ENCODE assay signal across 15 cellular contexts in the genomic region with DNA sequence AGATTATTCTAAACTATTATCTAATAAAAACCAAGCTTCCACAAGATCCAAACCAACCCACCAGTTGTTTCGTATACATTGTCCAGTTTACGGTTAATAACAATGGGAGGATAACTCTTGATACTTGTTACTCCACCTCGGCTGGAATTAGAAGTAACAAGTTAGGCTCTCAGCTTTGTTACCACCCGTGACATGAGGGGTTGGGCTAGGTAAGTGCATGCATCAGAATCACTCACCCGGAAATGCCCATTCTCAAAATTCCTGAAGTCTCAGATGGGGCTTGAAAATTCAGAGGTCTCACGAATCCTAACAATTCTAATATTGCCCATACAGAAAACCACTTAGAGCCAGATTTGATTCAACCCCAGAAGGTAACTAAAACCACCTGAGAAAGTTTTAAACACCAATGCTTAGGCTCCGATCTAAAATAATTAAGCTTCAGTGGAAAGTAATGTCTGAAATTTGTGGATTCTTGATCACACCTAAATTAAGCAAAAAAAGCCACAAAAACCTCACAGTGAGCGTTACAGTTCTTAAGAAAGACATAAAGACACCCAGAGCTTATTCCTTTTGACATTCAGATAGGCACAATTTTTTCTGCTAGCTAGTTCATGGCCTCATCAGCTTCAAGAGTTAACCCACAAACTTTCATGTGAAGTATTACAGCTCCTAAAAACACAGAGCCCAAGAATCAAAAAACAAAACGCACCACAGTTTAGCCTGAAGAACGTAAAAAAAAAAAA. TPM values are rescaled to one million over a fixed set of nuclear protein-coding genes. Genes with fewer than 3 reads are reported as not detected.
A peak's percentile ranks its signal among the peaks of the same experiment; 100 is the strongest.
DNase-seq lines count a peak whose midpoint lies in the region; FAIRE-seq and TF ChIP-seq lines count a peak whose summit lies in the region.
"Had no signal": no experiment of that assay in that cellular context is flagged by ENCODE, and none has a peak within 500 bp of the region (broad histone marks: within the 10 kb centered on the region; RNA-seq: fewer than 3 reads in every experiment).

No MANE protein-coding gene starts in this region.

- H3K36me3 Mint-ChIP-seq in Caco-2 (ENCODE audit: insufficient read depth, unreplicated experiment): peaks cover 6% of the 10 kb centered on the region
- H3K36me3 Mint-ChIP-seq in T-helper 2 cell treated with Interferon-gamma antibody and Interleukin-4, amounts not matched to agents 5 μg/mL and 100 μg/mL, for 36 hours (ENCODE audit: low read depth): peaks cover 5% of the 10 kb centered on the region

- no peak overlapping the region for H2AFZ ChIP-seq in H1 (ENCODE audit: low read length)

- intact Hi-C loops in Caco-2 (cut with micrococcal nuclease; ENCODE audit: unreplicated experiment): no loop called here
- intact Hi-C loops in posterior cingulate gyrus (cut with DNase I): no loop called here

- no peak for TF ChIP-seq EP300 in H1 (IDR thresholded peaks at IDR 0.05; ENCODE audit: borderline replicate concordance in 1 of 2, low read depth in 2 of 2, low read length in 2 of 2)

- H3K23me2 ChIP-seq in H1 (ENCODE audit: low read depth, low read length): no peaks in the 10 kb centered on the region

- 76% methylated on average over 10 of the region's 10 CpGs; no CpG with 5 or more reads in 1 of the 2 experiments for WGBS in H1 (ENCODE audit: extremely low coverage in 1 of 2, insufficient coverage in 1 of 2, insufficient read length in 1 of 2, insufficient replicate concordance in 2 of 2, low coverage in 1 of 2, low lambda C conversion rate in 2 of 2, missing lambda C conversion rate in 1 of 2), 2 experiments

- no peak for TF ChIP-seq CTCF in Caco-2 (IDR thresholded peaks at IDR 0.05; ENCODE audit: insufficient read depth in 1 of 2, low read depth in 1 of 2, low read length in 1 of 2, severe bottlenecking in 1 of 2, unreplicated experiment in 1 of 2)
- TF ChIP-seq CTCF in H1 (IDR thresholded peaks at IDR 0.05; ENCODE audit: control extremely low read depth in 1 of 3, insufficient read depth in 1 of 3, low read depth in 1 of 3, low read length in 3 of 3): no peak
- no peak for TF ChIP-seq CTCF in BE2C (IDR thresholded peaks at IDR 0.05; ENCODE audit: low read depth, low read length)

- no peak overlapping the region for H2BK20ac ChIP-seq in H1 (ENCODE audit: low read length)

- no peak overlapping the region for H3K9ac ChIP-seq in BLaER1 treated with 17β-estradiol and CSF1 and Interleukin-3, amounts not matched to agents 10 nM and 100 nM
- no peak overlapping the region for H3K9ac ChIP-seq in H1 (replicated peaks in 1 of 4; ENCODE audit: extremely low read depth in 1 of 4, low read depth in 3 of 4, low read length in 3 of 4)

- H3K79me1 ChIP-seq in H1 (ENCODE audit: low read depth, low read length): no peaks in the 10 kb centered on the region

- peak overlapping the region in 8 of 11 experiments; percentile 22 to 70 (median 57); a peak in 15 of 22 replicates for H3K4me2 ChIP-seq in BLaER1 treated with 17β-estradiol and CSF1 and Interleukin-3, amounts not matched to agents 10 nM and 100 nM
- no peak overlapping the region for H3K4me2 ChIP-seq in H1 (ENCODE audit: insufficient read depth in 1 of 2, low read depth in 2 of 2, low read length in 2 of 2)

- peaks cover 0 to 16% (median 0%) of the 10 kb centered on the region in 11 experiments; a peak in 4 of 22 replicates for H3K36me3 ChIP-seq in BLaER1 treated with 17β-estradiol and CSF1 and Interleukin-3, amounts not matched to agents 10 nM and 100 nM
- no peaks in the 10 kb centered on the region for H3K36me3 ChIP-seq in Caco-2 (ENCODE audit: control insufficient read depth, insufficient read depth, low read length)
- peaks cover 0 to 3% (median 0%) of the 10 kb centered on the region in 4 experiments; a peak in 1 of 8 replicates for H3K36me3 ChIP-seq in H1 (ENCODE audit: control insufficient read depth in 2 of 4, insufficient read depth in 4 of 4, low read length in 3 of 4)
- no peaks in the 10 kb centered on the region for H3K36me3 ChIP-seq in BE2C
- H3K36me3 ChIP-seq: tibial nerve had no signal

- H3K23ac ChIP-seq in H1 (ENCODE audit: insufficient read length): no peak overlapping the region

- peaks cover 14% of the 10 kb centered on the region for H3K4me1 Mint-ChIP-seq in Caco-2 (ENCODE audit: low read depth, unreplicated experiment)
- peaks cover 28% of the 10 kb centered on the region for H3K4me1 Mint-ChIP-seq in T-helper 2 cell treated with Interferon-gamma antibody and Interleukin-4, amounts not matched to agents 5 μg/mL and 100 μg/mL, for 36 hours (ENCODE audit: low read depth)

- BruUV-seq in Caco-2 (replicated peaks; lab: Mats Ljungman, UMichigan): TSS peak; percentile 79

- H2BK120ac ChIP-seq in H1 (replicated peaks; ENCODE audit: low read depth, low read length): peak overlapping the region; percentile 61

- TF ChIP-seq POLR2A in H1 (IDR thresholded peaks at IDR 0.05; ENCODE audit: control extremely low read depth in 1 of 2, low read depth in 2 of 2, low read length in 2 of 2): no peak

- CTCF ChIA-PET in Caco-2 (lab: Charles Lee): interaction anchor here (0.7 kb wide), 1 partner anchor 77 kb away, joined by 3 read pairs; no protein-coding TSS in a partner anchor
- CTCF ChIA-PET in H1 (lab: Charles Lee; ENCODE audit: partially characterized antibody): interaction anchor here (0.8 to 5.7 kb wide), 12 partner anchors 10 to 119 kb away, joined by 3 to 29 read pairs (median 9); partner anchors contain the start of gene MYLK4

- no peaks in the 10 kb centered on the region for H3K79me2 ChIP-seq in H1 (ENCODE audit: control insufficient read depth in 1 of 2, insufficient read depth in 2 of 2, low read length in 2 of 2)

- no peak overlapping the region for H3K56ac ChIP-seq in H1 (replicated peaks; ENCODE audit: insufficient read length, low read depth, low read length)

- H2BK15ac ChIP-seq in H1 (ENCODE audit: low read length): no peak overlapping the region

- H3K4me3 Mint-ChIP-seq in Caco-2 (ENCODE audit: unreplicated experiment): no peak overlapping the region
- no peak overlapping the region for H3K4me3 Mint-ChIP-seq in T-helper 2 cell treated with Interferon-gamma antibody and Interleukin-4, amounts not matched to agents 5 μg/mL and 100 μg/mL, for 36 hours

- no peaks in the 10 kb centered on the region for H3K27me3 ChIP-seq in BLaER1 treated with 17β-estradiol and CSF1 and Interleukin-3, amounts not matched to agents 10 nM and 100 nM
- H3K27me3 ChIP-seq in Caco-2 (replicated peaks; ENCODE audit: control insufficient read depth, insufficient read depth, low read length) (no peaks in the 10 kb centered on the region), H1 (replicated peaks in 1 of 4; ENCODE audit: control insufficient read depth in 3 of 4, extremely low read depth in 1 of 4, insufficient read depth in 3 of 4, low read length in 3 of 4) (no peaks in the 10 kb centered on the region), BE2C (no peaks in the 10 kb centered on the region)
- H3K27me3 ChIP-seq: foreskin keratinocyte, tibial nerve had no signal

- no peak overlapping the region for H3K27ac Mint-ChIP-seq in Caco-2 (ENCODE audit: unreplicated experiment)
- H3K27ac Mint-ChIP-seq in T-helper 2 cell treated with Interferon-gamma antibody and Interleukin-4, amounts not matched to agents 5 μg/mL and 100 μg/mL, for 36 hours: peak overlapping the region; percentile 47

- H4K8ac ChIP-seq in H1 (ENCODE audit: extremely low read depth, insufficient read depth, low read length): no peak overlapping the region

- POLR2A ChIA-PET in Caco-2 (lab: Charles Lee) (interaction anchor here (0.6 kb wide), 1 partner anchor 13 kb away, joined by 3 read pairs; no protein-coding TSS in a partner anchor), H1 (lab: Charles Lee; ENCODE audit: partially characterized antibody) (interaction anchor here (0.6 to 4.7 kb wide), 14 partner anchors 10 to 148 kb away, joined by 3 to 19 read pairs (median 3); partner anchors contain the start of gene SERPINB1)

- H3K9me3 ChIP-seq in BLaER1 treated with 17β-estradiol and CSF1 and Interleukin-3, amounts not matched to agents 10 nM and 100 nM (replicated peaks in 1 of 11): peaks cover 9 to 45% (median 22%) of the 10 kb centered on the region in 11 experiments; a peak in 21 of 22 replicates
- no peaks in the 10 kb centered on the region for H3K9me3 ChIP-seq in Caco-2
- no peaks in the 10 kb centered on the region for H3K9me3 ChIP-seq in H1 (ENCODE audit: insufficient read depth in 2 of 2, low read depth in 1 of 2, low read length in 1 of 2)
- no peaks in the 10 kb centered on the region; the same call in 1 of the 2 replicates for H3K9me3 ChIP-seq in BE2C
- H3K9me3 ChIP-seq: mucosa of descending colon, tibial nerve had no signal

- no peak for FAIRE-seq in H1 (lab: Jason Lieb, UNC)

- no peak overlapping the region for H4K91ac ChIP-seq in H1 (replicated peaks; ENCODE audit: insufficient read length, low read length)

- no peak overlapping the region for H3K18ac ChIP-seq in H1 (ENCODE audit: extremely low read depth, low read length)

- peaks cover 12 to 39% (median 21%) of the 10 kb centered on the region in 10 experiments for H3K4me1 ChIP-seq in BLaER1 treated with 17β-estradiol and CSF1 and Interleukin-3, amounts not matched to agents 10 nM and 100 nM
- H3K4me1 ChIP-seq in Caco-2 (peaks cover 25% of the 10 kb centered on the region), H1 (replicated peaks in 1 of 4; ENCODE audit: control insufficient read depth in 3 of 4, insufficient read depth in 4 of 4, low read length in 3 of 4) (peaks cover 8 to 21% (median 15%) of the 10 kb centered on the region in 4 experiments), BE2C (no peaks in the 10 kb centered on the region)

- H4K20me1 ChIP-seq in BLaER1 treated with 17β-estradiol and CSF1 and Interleukin-3, amounts not matched to agents 10 nM and 100 nM: no peaks in the 10 kb centered on the region
- H4K20me1 ChIP-seq in H1 (replicated peaks in 1 of 2; ENCODE audit: control insufficient read depth in 1 of 2, insufficient read depth in 2 of 2, low read length in 2 of 2): no peaks in the 10 kb centered on the region

- no peak overlapping the region for H3K4me3 ChIP-seq in BLaER1 treated with 17β-estradiol and CSF1 and Interleukin-3, amounts not matched to agents 10 nM and 100 nM
- H3K4me3 ChIP-seq in Caco-2 (ENCODE audit: low read depth, low read length) (no peak overlapping the region), H1 (ENCODE audit: extremely low read depth in 1 of 4, insufficient read depth in 2 of 4, low read depth in 3 of 4, low read length in 4 of 4) (no peak overlapping the region), BE2C (ENCODE audit: low read depth, low read length) (no peak overlapping the region)
- H3K4me3 ChIP-seq: mucosa of descending colon, tibial nerve had no signal

- no peak overlapping the region for H2BK5ac ChIP-seq in H1 (ENCODE audit: low read depth, low read length)

- no peak overlapping the region for H2BK12ac ChIP-seq in H1 (ENCODE audit: low read depth, low read length)

- DNase-seq in Caco-2 (no peak), H1 (ENCODE audit: low read depth in 1 of 2, low spot score in 2 of 2) (no peak), posterior cingulate gyrus (no peak), BE2C (no peak), DMS 273 (lab: John Stamatoyannopoulos, UW; ENCODE audit: unreplicated experiment) (no peak), caudate nucleus (lab: John Stamatoyannopoulos, UW) (no peak)
- DNase-seq in T-helper 2 cell treated with Interferon-gamma antibody and Interleukin-4, amounts not matched to agents 5 μg/mL and 100 μg/mL, for 36 hours (ENCODE audit: low spot score): no peak
- DNase-seq: foreskin keratinocyte; mucosa of descending colon; NCI-H1417; NCI-H82; stimulated activated CD4-positive, alpha-beta T cell treated with anti-CD3 and anti-CD28 coated beads, Interleukin-4, amount 100 ng/mL, for 1 hour had no signal

- H2AK5ac ChIP-seq in H1 (ENCODE audit: low read depth, low read length): no peak overlapping the region

- no peaks in the 10 kb centered on the region for H3K27me3 Mint-ChIP-seq in Caco-2 (ENCODE audit: insufficient read depth, unreplicated experiment)
- H3K27me3 Mint-ChIP-seq in T-helper 2 cell treated with Interferon-gamma antibody and Interleukin-4, amounts not matched to agents 5 μg/mL and 100 μg/mL, for 36 hours (ENCODE audit: low read depth): no peaks in the 10 kb centered on the region

- no peaks in the 10 kb centered on the region for H3K9me3 Mint-ChIP-seq in Caco-2 (ENCODE audit: unreplicated experiment)
- H3K9me3 Mint-ChIP-seq in T-helper 2 cell treated with Interferon-gamma antibody and Interleukin-4, amounts not matched to agents 5 μg/mL and 100 μg/mL, for 36 hours: peaks cover 6% of the 10 kb centered on the region

- peak overlapping the region in 2 of 11 experiments; percentile 4 to 5; a peak in 2 of 22 replicates for H3K27ac ChIP-seq in BLaER1 treated with 17β-estradiol and CSF1 and Interleukin-3, amounts not matched to agents 10 nM and 100 nM
- H3K27ac ChIP-seq in H1 (ENCODE audit: low read depth, low read length) (no peak overlapping the region), caudate nucleus (ENCODE audit: low read depth, low read length) (no peak overlapping the region)
- H3K27ac ChIP-seq: foreskin keratinocyte, tibial nerve, VCaP had no signal

- no peak overlapping the region for H4K5ac ChIP-seq in H1 (ENCODE audit: insufficient read length, low read depth, low read length)

- H3K14ac ChIP-seq in H1 (ENCODE audit: insufficient read length): no peak overlapping the region

- TF ChIP-seq RAD21 in H1 (IDR thresholded peaks at IDR 0.05 in 1 of 2, conservative IDR thresholded peaks at IDR 0.05 in 1 of 2; ENCODE audit: low read depth in 2 of 2, low read length in 2 of 2): no peak

- H3K4ac ChIP-seq in H1 (replicated peaks; ENCODE audit: insufficient read length, low read depth, low read length): no peak overlapping the region

RNA-seq across cellular contexts. Expression of gene SERPINB1, which starts 27.1 kb away (rescaled TPM):
- total RNA-seq in Caco-2 (2022): 75.6 and 81.9 TPM in 2 replicates
- total RNA-seq in H1 (2021; fragmentation: NEBNext Ultra II Directional; extraction: Animal tissue kit (Norgen Biotek cat#: 25700)): 17.3 and 20.0 TPM in 2 replicates
- polyA plus RNA-seq in H1 (2011; rRNA removed): 6.1 and 8.1 TPM in 2 replicates
- 10.5 TPM for polyA plus RNA-seq in H1 (2011; cell fraction: cytosol; rRNA removed)
- 6.2 TPM for polyA plus RNA-seq in H1 (2011; cell fraction: nucleus; rRNA removed)
- polyA plus RNA-seq in H1 (2012, experiment 1 of 2): 10.7 to 16.0 TPM (median 12.9 TPM) in 4 replicates
- 4.4 TPM for polyA plus RNA-seq in H1 (2012, experiment 2 of 2)
- polyA plus RNA-seq in H1 (2013, experiment 1 of 2): 11.4 TPM
- 11.6 TPM for polyA plus RNA-seq in H1 (2013, experiment 2 of 2)
- polyA minus RNA-seq in H1 (2011; rRNA and poly(A)+ RNA removed): 6.2 and 8.8 TPM in 2 replicates
- polyA minus RNA-seq in H1 (2011; cell fraction: cytosol; rRNA and poly(A)+ RNA removed): 8.2 TPM
- polyA minus RNA-seq in H1 (2011; cell fraction: nucleus; rRNA and poly(A)+ RNA removed): 8.8 TPM
- polyA plus RNA-seq in BE2C (2012; ENCODE audit: insufficient read depth, insufficient read length, low read depth): 0.74 TPM

RNA-seq across cellular contexts. Expression of gene SERPINB9, which starts 34.3 kb away (rescaled TPM):
- 3.1 and 3.5 TPM in 2 replicates for total RNA-seq in Caco-2 (2022)
- 63.5 and 66.8 TPM in 2 replicates for total RNA-seq in H1 (2021; fragmentation: NEBNext Ultra II Directional; extraction: Animal tissue kit (Norgen Biotek cat#: 25700))
- 53.5 and 93.8 TPM in 2 replicates for polyA plus RNA-seq in H1 (2011; rRNA removed)
- 58.9 TPM for polyA plus RNA-seq in H1 (2011; cell fraction: cytosol; rRNA removed)
- polyA plus RNA-seq in H1 (2011; cell fraction: nucleus; rRNA removed): 23.5 TPM
- polyA plus RNA-seq in H1 (2012, experiment 1 of 2): 56.9 to 68.1 TPM (median 58.4 TPM) in 4 replicates
- 26.8 TPM for polyA plus RNA-seq in H1 (2012, experiment 2 of 2)
- polyA plus RNA-seq in H1 (2013, experiment 1 of 2): 31.2 TPM
- polyA plus RNA-seq in H1 (2013, experiment 2 of 2): 29.8 TPM
- polyA minus RNA-seq in H1 (2011; rRNA and poly(A)+ RNA removed): 100 and 149 TPM in 2 replicates
- 53.1 TPM for polyA minus RNA-seq in H1 (2011; cell fraction: cytosol; rRNA and poly(A)+ RNA removed)
- 25.0 TPM for polyA minus RNA-seq in H1 (2011; cell fraction: nucleus; rRNA and poly(A)+ RNA removed)
- 0.86 TPM for polyA plus RNA-seq in BE2C (2012; ENCODE audit: insufficient read depth, insufficient read length, low read depth)

Comparison
In these comparisons a context has a peak if more than half of its experiments do, and no peak if none do; other contexts are left out.
1. H3K4me2 ChIP-seq: peak in BLaER1 treated with 17β-estradiol and CSF1 and Interleukin-3, amounts not matched to agents 10 nM and 100 nM (8 of 11); none in H1 (0 of 2).
2. RNA of gene SERPINB9, which starts 34.3 kb away (total RNA-seq): 63.5 to 66.8 TPM in H1; 3.1 to 3.5 TPM in Caco-2; every median in the first group is over 10 times any median in the second.